Comparison of ENCODE assay signal across 12 cellular contexts in genomic region chr5:14348142-14348541, GRCh38.
DNase-seq lines count a peak whose midpoint lies in the region; TF ChIP-seq lines count a peak whose summit lies in the region.
"Had no signal": no experiment of that assay in that cellular context is flagged by ENCODE, and none has a peak within 500 bp of the region (broad histone marks: within the 10 kb centered on the region; RNA-seq: fewer than 3 reads in every experiment).

No MANE protein-coding gene starts in this region.

- H3K27me3 Mint-ChIP-seq in brain (no peaks in the 10 kb centered on the region), CD14-positive monocyte (ENCODE audit: low read depth in 3 of 3) (peaks cover 0 to 1% (median 0%) of the 10 kb centered on the region in 3 donors)
- peaks cover 4% of the 10 kb centered on the region for H3K27me3 Mint-ChIP-seq in activated T-helper 1 cell treated with anti-CD3 and anti-CD28 coated beads, Interleukin-12 subunit alpha, Interleukin-12 subunit beta, Interleukin-2, Interleukin-4 antibody, amounts not matched to agents 30 ng/mL and 10 ng/mL and 1 ng/mL, durations not matched to agents 14 hours and 24 hours and 36 hours (ENCODE audit: insufficient read depth)

- H3K9me3 ChIP-seq in GM23248 (ENCODE audit: low read depth) (no peaks in the 10 kb centered on the region), stomach smooth muscle (ENCODE audit: control insufficient read depth in 2 of 2, low read length in 2 of 2) (no peaks in the 10 kb centered on the region)
- H3K9me3 ChIP-seq: BLaER1 had no signal

- intact Hi-C loops in activated T-helper 1 cell treated with anti-CD3 and anti-CD28 coated beads, Interleukin-12 subunit alpha, Interleukin-12 subunit beta, Interleukin-2, Interleukin-4 antibody, amounts not matched to agents 30 ng/mL and 10 ng/mL and 1 ng/mL, durations not matched to agents 14 hours and 24 hours and 36 hours (cut with micrococcal nuclease): no loop called here
- intact Hi-C loops in CD14-positive monocyte (cut with micrococcal nuclease): no loop called here
- intact Hi-C loops in dorsolateral prefrontal cortex (cut with DNase I): no loop called here

- H3K4me3 ChIP-seq in GM23248 (no peak overlapping the region), fibroblast of villous mesenchyme (ENCODE audit: low read depth, low read length) (no peak overlapping the region), stomach smooth muscle (ENCODE audit: low read length in 2 of 2) (no peak overlapping the region), dorsolateral prefrontal cortex (no peak overlapping the region)
- H3K4me3 ChIP-seq: BLaER1 had no signal

- H3K27ac Mint-ChIP-seq in brain (peak overlapping the region in 3 of 5 experiments; percentile 31 to 58 (median 52)), CD14-positive monocyte (peak overlapping the region in 1 of 7 donors; percentile 12)
- no peak overlapping the region for H3K27ac Mint-ChIP-seq in activated T-helper 1 cell treated with anti-CD3 and anti-CD28 coated beads, Interleukin-12 subunit alpha, Interleukin-12 subunit beta, Interleukin-2, Interleukin-4 antibody, amounts not matched to agents 30 ng/mL and 10 ng/mL and 1 ng/mL, durations not matched to agents 14 hours and 24 hours and 36 hours
- H3K27ac Mint-ChIP-seq: CD4-positive, CD25-positive, alpha-beta regulatory T cell had no signal

- H3K36me3 Mint-ChIP-seq in brain (peaks cover 77% of the 10 kb centered on the region), CD14-positive monocyte (peaks cover 29 to 37% of the 10 kb centered on the region in 2 donors)
- H3K36me3 Mint-ChIP-seq in activated T-helper 1 cell treated with anti-CD3 and anti-CD28 coated beads, Interleukin-12 subunit alpha, Interleukin-12 subunit beta, Interleukin-2, Interleukin-4 antibody, amounts not matched to agents 30 ng/mL and 10 ng/mL and 1 ng/mL, durations not matched to agents 14 hours and 24 hours and 36 hours (ENCODE audit: low read depth): no peaks in the 10 kb centered on the region
- H3K36me3 Mint-ChIP-seq: CD4-positive, CD25-positive, alpha-beta regulatory T cell had no signal

- H3K4me1 Mint-ChIP-seq in brain: peaks cover 24% of the 10 kb centered on the region
- H3K4me1 Mint-ChIP-seq in activated T-helper 1 cell treated with anti-CD3 and anti-CD28 coated beads, Interleukin-12 subunit alpha, Interleukin-12 subunit beta, Interleukin-2, Interleukin-4 antibody, amounts not matched to agents 30 ng/mL and 10 ng/mL and 1 ng/mL, durations not matched to agents 14 hours and 24 hours and 36 hours (ENCODE audit: low read depth): no peaks in the 10 kb centered on the region
- H3K4me1 Mint-ChIP-seq in CD14-positive monocyte: peaks cover 45% of the 10 kb centered on the region
- H3K4me1 Mint-ChIP-seq: CD4-positive, CD25-positive, alpha-beta regulatory T cell had no signal

- H3F3A ChIP-seq in GM23248 (ENCODE audit: insufficient read depth): peaks cover 92% of the 10 kb centered on the region

- H3K27me3 ChIP-seq in GM23248 (replicated peaks; ENCODE audit: insufficient read depth): no peaks in the 10 kb centered on the region
- no peaks in the 10 kb centered on the region for H3K27me3 ChIP-seq in stomach smooth muscle (ENCODE audit: control insufficient read depth in 1 of 2, insufficient read depth in 2 of 2, low read length in 2 of 2)
- H3K27me3 ChIP-seq in dorsolateral prefrontal cortex: no peaks in the 10 kb centered on the region
- H3K27me3 ChIP-seq: BLaER1 had no signal

- WGBS in GM23248 (ENCODE audit: low coverage in 1 of 2, low lambda C conversion rate in 2 of 2, missing lambda C conversion rate in 2 of 2), 2 experiments: 69 to 70% methylated on average over 5 of the region's 5 CpGs

- no peaks in the 10 kb centered on the region for H3K9me2 ChIP-seq in GM23248 (ENCODE audit: insufficient read depth)

- H3K27ac ChIP-seq in GM23248 (0 out of 2 replicates have a peak overlapping the region, but pooled peaks have one; percentile 8), stomach smooth muscle (ENCODE audit: low read length) (peak overlapping the region; percentile 25), dorsolateral prefrontal cortex (peak overlapping the region in 1 of 59 donors; percentile 9)
- H3K27ac ChIP-seq: BLaER1 had no signal

- peaks cover 98% of the 10 kb centered on the region for H3K79me2 ChIP-seq in GM23248 (ENCODE audit: insufficient read depth)

- in situ Hi-C loops in GM23248 (cut with MboI): no loop called here

- H3K9me3 Mint-ChIP-seq in brain (peaks cover 0 to 10% (median 4%) of the 10 kb centered on the region in 5 experiments), CD14-positive monocyte (no peaks in the 10 kb centered on the region)
- H3K9me3 Mint-ChIP-seq in activated T-helper 1 cell treated with anti-CD3 and anti-CD28 coated beads, Interleukin-12 subunit alpha, Interleukin-12 subunit beta, Interleukin-2, Interleukin-4 antibody, amounts not matched to agents 30 ng/mL and 10 ng/mL and 1 ng/mL, durations not matched to agents 14 hours and 24 hours and 36 hours: no peaks in the 10 kb centered on the region

- H2AFZ ChIP-seq in GM23248: no peak overlapping the region

- DNase-seq in GM23248 (no peak), fibroblast of villous mesenchyme (ENCODE audit: low read depth) (peak; percentile 24), CD14-positive monocyte (ENCODE audit: low spot score) (no peak), dorsolateral prefrontal cortex (no peak)
- no peak for DNase-seq in activated T-helper 1 cell treated with anti-CD3 and anti-CD28 coated beads, Interleukin-12 subunit alpha, Interleukin-12 subunit beta, Interleukin-2, Interleukin-4 antibody, amounts not matched to agents 30 ng/mL and 10 ng/mL and 1 ng/mL, durations not matched to agents 14 hours and 24 hours and 36 hours (ENCODE audit: low spot score)
- DNase-seq: CD4-positive, CD25-positive, alpha-beta regulatory T cell; GF-D8; GOT3; H9 had no signal

- H3K36me3 ChIP-seq in GM23248 (ENCODE audit: low read depth): peaks cover 61% of the 10 kb centered on the region
- H3K36me3 ChIP-seq in stomach smooth muscle (ENCODE audit: control insufficient read depth in 2 of 2, insufficient read depth in 2 of 2, low read length in 2 of 2): peaks cover 3 to 13% of the 10 kb centered on the region in 2 donors

- TF ChIP-seq CTCF in brain (conservative IDR thresholded peaks at IDR 0.05): no peak
- no peak for TF ChIP-seq CTCF in fibroblast of villous mesenchyme (IDR thresholded peaks at IDR 0.05; ENCODE audit: insufficient read depth, low read depth, low read length)
- TF ChIP-seq CTCF in CD14-positive monocyte (IDR thresholded peaks at IDR 0.05): no peak
- no peak for TF ChIP-seq CTCF in dorsolateral prefrontal cortex (IDR thresholded peaks at IDR 0.05 in 54 of 56, conservative IDR thresholded peaks at IDR 0.05 in 2 of 56; ENCODE audit: low read depth in 1 of 56, partially characterized antibody in 56 of 56)

- no peak overlapping the region for H3K4me3 Mint-ChIP-seq in brain
- no peak overlapping the region for H3K4me3 Mint-ChIP-seq in activated T-helper 1 cell treated with anti-CD3 and anti-CD28 coated beads, Interleukin-12 subunit alpha, Interleukin-12 subunit beta, Interleukin-2, Interleukin-4 antibody, amounts not matched to agents 30 ng/mL and 10 ng/mL and 1 ng/mL, durations not matched to agents 14 hours and 24 hours and 36 hours
- no peak overlapping the region for H3K4me3 Mint-ChIP-seq in CD14-positive monocyte
- H3K4me3 Mint-ChIP-seq: CD4-positive, CD25-positive, alpha-beta regulatory T cell; H9 had no signal

- peaks cover 13% of the 10 kb centered on the region; the same call in 1 of the 2 replicates for H4K20me1 ChIP-seq in GM23248 (ENCODE audit: insufficient read depth)

- H3K4me2 ChIP-seq in GM23248 (ENCODE audit: unreplicated experiment): no peak overlapping the region
- H3K4me2 ChIP-seq: BLaER1 had no signal

- H3K4me1 ChIP-seq in GM23248 (ENCODE audit: insufficient read depth) (no peaks in the 10 kb centered on the region), stomach smooth muscle (ENCODE audit: control insufficient read depth, insufficient read depth, low read length) (peaks cover 6% of the 10 kb centered on the region)

- H3K9ac ChIP-seq in GM23248: no peak overlapping the region
- H3K9ac ChIP-seq in stomach smooth muscle (ENCODE audit: low read length in 2 of 2): no peak overlapping the region
- H3K9ac ChIP-seq: BLaER1 had no signal
